ENCODE assay signal across 8 cellular contexts in genomic region chr18:77124452-77124922, GRCh38.
DNase-seq lines count a peak whose midpoint lies in the region; ATAC-seq and TF ChIP-seq lines count a peak whose summit lies in the region.

No MANE protein-coding gene starts in this region.

- peak; percentile 53 for DNase-seq in activated T-cell treated with anti-CD3 and anti-CD28 coated beads, Interleukin-2, amount 50 U/mL, for 1 hour
- no peak for DNase-seq in activated T-cell treated with anti-CD3 and anti-CD28 coated beads for 4 hours
- DNase-seq in T-helper 9 cell = peak; percentile 37
- peak; percentile 34 to 43 for DNase-seq in erythroblast (lab: John Stamatoyannopoulos, UW)
- DNase-seq in DMS 273 treated with DMSO at 0.1 percent for 48 hours (lab: John Stamatoyannopoulos, UW) = no peak
- no peak for DNase-seq in COLO668 (lab: John Stamatoyannopoulos, UW; ENCODE audit: unreplicated experiment)
- no peak for DNase-seq in Ammon's horn (ENCODE audit: low spot score)

- TF ChIP-seq POLR2A in erythroblast (IDR thresholded peaks at IDR 0.05; ENCODE audit: low read length) = no peak

- peak; percentile 64 for ATAC-seq in HG03108 (IDR thresholded peaks at IDR 0.05; ENCODE audit: unreplicated experiment)

Comparison
In these comparisons a context has a peak if more than half of its experiments do, and no peak if none do; other contexts are left out.
1. DNase-seq: peak in activated T-cell treated with anti-CD3 and anti-CD28 coated beads, Interleukin-2, amount 50 U/mL, for 1 hour (single experiment), T-helper 9 cell (single experiment) and erythroblast (2 of 2); none in activated T-cell treated with anti-CD3 and anti-CD28 coated beads for 4 hours (single experiment), DMS 273 treated with DMSO at 0.1 percent for 48 hours (single experiment), COLO668 (single experiment) and Ammon's horn (single experiment).